ENCODE assay signal across 8 cellular contexts in genomic region chr5:64768358-64769312, GRCh38. TPM values are rescaled to one million over a fixed set of nuclear protein-coding genes. Genes with fewer than 3 reads are reported as not detected.
DNase-seq lines count a peak whose midpoint lies in the region; ATAC-seq and TF ChIP-seq lines count a peak whose summit lies in the region.

Gene CWC27 (plus strand): TSS chr5:64768930. CDS start chr5:64769147, 217 bp downstream.
Gene SREK1IP1 (minus strand): TSS chr5:64768691. CDS start chr5:64768517, 174 bp downstream.

- H3K36me3 ChIP-seq in DND-41 (ENCODE audit: insufficient read depth, low read length) (peaks cover 25% of the 10 kb centered on the region), KMS-11 (ENCODE audit: insufficient read depth) (no peaks in the 10 kb centered on the region), fibroblast of lung (ENCODE audit: control insufficient read depth, insufficient read depth, low read length) (no peaks in the 10 kb centered on the region)
- H3K36me3 ChIP-seq in naive thymus-derived CD4-positive, alpha-beta T cell (ENCODE audit: control insufficient read depth in 2 of 3, insufficient read depth in 3 of 3, low read length in 3 of 3): peaks cover 0 to 11% (median 0%) of the 10 kb centered on the region in 3 experiments

- H3K9me3 Mint-ChIP-seq in activated T-helper 1 cell treated with anti-CD3 and anti-CD28 coated beads, Interleukin-12 subunit alpha, Interleukin-12 subunit beta, Interleukin-2, Interleukin-4 antibody, amounts not matched to agents 30 ng/mL and 10 ng/mL and 1 ng/mL, durations not matched to agents 14 hours and 24 hours and 36 hours: no peaks in the 10 kb centered on the region
- H3K9me3 Mint-ChIP-seq in naive thymus-derived CD4-positive, alpha-beta T cell: no peaks in the 10 kb centered on the region
- H3K9me3 Mint-ChIP-seq in stimulated activated naive B cell treated with anti-CD40 and anti-IgM and Interleukin-4, amounts not matched to agents 10 μg/mL and 1 μg/mL and 100 μg/mL, for 72 hours: no peaks in the 10 kb centered on the region

- peak within 1 kb of the TSS; percentile 98 for H3K4me3 Mint-ChIP-seq in activated T-helper 1 cell treated with anti-CD3 and anti-CD28 coated beads, Interleukin-12 subunit alpha, Interleukin-12 subunit beta, Interleukin-2, Interleukin-4 antibody, amounts not matched to agents 30 ng/mL and 10 ng/mL and 1 ng/mL, durations not matched to agents 14 hours and 24 hours and 36 hours
- H3K4me3 Mint-ChIP-seq in naive thymus-derived CD4-positive, alpha-beta T cell: peak within 1 kb of the TSS; percentile 94 to 100 (median 99)
- peak within 1 kb of the TSS; percentile 98 for H3K4me3 Mint-ChIP-seq in stimulated activated naive B cell treated with anti-CD40 and anti-IgM and Interleukin-4, amounts not matched to agents 10 μg/mL and 1 μg/mL and 100 μg/mL, for 72 hours

- H3K4me3 ChIP-seq in DND-41 (ENCODE audit: low read depth in 1 of 2, low read length in 2 of 2): peak within 1 kb of the TSS; percentile 91 to 93
- no peak within 1 kb of the TSS for H3K4me3 ChIP-seq in KMS-11 (IDR thresholded peaks at IDR 0.05; ENCODE audit: insufficient read depth, low read depth, low read length)
- H3K4me3 ChIP-seq in fibroblast of lung (replicated peaks in 1 of 4; ENCODE audit: control extremely low read depth in 1 of 4, insufficient read depth in 1 of 4, low read depth in 3 of 4, low read length in 4 of 4): peak within 1 kb of the TSS; percentile 87 to 99 (median 91)
- peak within 1 kb of the TSS; percentile 90 for H3K4me3 ChIP-seq in naive thymus-derived CD4-positive, alpha-beta T cell (ENCODE audit: low read length)

- H3K4me1 Mint-ChIP-seq in activated T-helper 1 cell treated with anti-CD3 and anti-CD28 coated beads, Interleukin-12 subunit alpha, Interleukin-12 subunit beta, Interleukin-2, Interleukin-4 antibody, amounts not matched to agents 30 ng/mL and 10 ng/mL and 1 ng/mL, durations not matched to agents 14 hours and 24 hours and 36 hours (ENCODE audit: low read depth): peaks cover 51% of the 10 kb centered on the region
- H3K4me1 Mint-ChIP-seq in naive thymus-derived CD4-positive, alpha-beta T cell: peaks cover 34 to 80% (median 77%) of the 10 kb centered on the region in 7 donors
- peaks cover 31 to 62% of the 10 kb centered on the region in 2 donors for H3K4me1 Mint-ChIP-seq in stimulated activated naive B cell treated with anti-CD40 and anti-IgM and Interleukin-4, amounts not matched to agents 10 μg/mL and 1 μg/mL and 100 μg/mL, for 72 hours

- H3K4me2 ChIP-seq in DND-41 (ENCODE audit: insufficient read depth, low read length): peak within 1 kb of the TSS; percentile 87
- peak within 1 kb of the TSS; percentile 88 for H3K4me2 ChIP-seq in KMS-11
- peak within 1 kb of the TSS; percentile 95 for H3K4me2 ChIP-seq in fibroblast of lung (ENCODE audit: extremely low read depth, insufficient read depth, low read length)

- H3K9me3 ChIP-seq in DND-41 (ENCODE audit: insufficient read depth, low read length, severe bottlenecking) (no peaks in the 10 kb centered on the region), fibroblast of lung (ENCODE audit: control insufficient read depth, insufficient read depth, low read depth, low read length) (no peaks in the 10 kb centered on the region)
- no peaks in the 10 kb centered on the region for H3K9me3 ChIP-seq in naive thymus-derived CD4-positive, alpha-beta T cell (ENCODE audit: control insufficient read depth in 2 of 3, low read length in 3 of 3)

- no peaks in the 10 kb centered on the region for H3K27me3 Mint-ChIP-seq in activated T-helper 1 cell treated with anti-CD3 and anti-CD28 coated beads, Interleukin-12 subunit alpha, Interleukin-12 subunit beta, Interleukin-2, Interleukin-4 antibody, amounts not matched to agents 30 ng/mL and 10 ng/mL and 1 ng/mL, durations not matched to agents 14 hours and 24 hours and 36 hours (ENCODE audit: insufficient read depth)
- no peaks in the 10 kb centered on the region for H3K27me3 Mint-ChIP-seq in naive thymus-derived CD4-positive, alpha-beta T cell
- no peaks in the 10 kb centered on the region for H3K27me3 Mint-ChIP-seq in stimulated activated naive B cell treated with anti-CD40 and anti-IgM and Interleukin-4, amounts not matched to agents 10 μg/mL and 1 μg/mL and 100 μg/mL, for 72 hours

- intact Hi-C loops in activated T-helper 1 cell treated with anti-CD3 and anti-CD28 coated beads, Interleukin-12 subunit alpha, Interleukin-12 subunit beta, Interleukin-2, Interleukin-4 antibody, amounts not matched to agents 30 ng/mL and 10 ng/mL and 1 ng/mL, durations not matched to agents 14 hours and 24 hours and 36 hours (cut with micrococcal nuclease): loop anchor here (1.0 to 10.0 kb wide), 7 partner anchors 133 to 1376 kb away; partner anchors contain the start of genes CENPK, ERBIN, PPWD1 and SREK1
- intact Hi-C loops in naive thymus-derived CD4-positive, alpha-beta T cell (cut with micrococcal nuclease): loop anchor here (1.0 to 5.0 kb wide), 11 partner anchors 16 to 1374 kb away; partner anchors contain the start of genes CENPK (in 2 of the 2), PPWD1 (in 2 of the 2), TRIM23 (in 2 of the 2) and ERBIN (in 1 of the 2)

- peak within 1 kb of the TSS; percentile 96 for H3K27ac Mint-ChIP-seq in activated T-helper 1 cell treated with anti-CD3 and anti-CD28 coated beads, Interleukin-12 subunit alpha, Interleukin-12 subunit beta, Interleukin-2, Interleukin-4 antibody, amounts not matched to agents 30 ng/mL and 10 ng/mL and 1 ng/mL, durations not matched to agents 14 hours and 24 hours and 36 hours
- peak within 1 kb of the TSS; percentile 96 to 100 (median 98) for H3K27ac Mint-ChIP-seq in naive thymus-derived CD4-positive, alpha-beta T cell
- peak within 1 kb of the TSS; percentile 99 for H3K27ac Mint-ChIP-seq in stimulated activated naive B cell treated with anti-CD40 and anti-IgM and Interleukin-4, amounts not matched to agents 10 μg/mL and 1 μg/mL and 100 μg/mL, for 72 hours

- peak within 1 kb of the TSS; percentile 96 for H2AFZ ChIP-seq in DND-41 (ENCODE audit: low read depth, low read length)
- H2AFZ ChIP-seq in KMS-11 (ENCODE audit: low read depth): peak within 1 kb of the TSS; percentile 81
- H2AFZ ChIP-seq in fibroblast of lung (ENCODE audit: low read length): peak within 1 kb of the TSS; percentile 97

- peak; percentile 13 for TF ChIP-seq CTCF in DND-41 (IDR thresholded peaks at IDR 0.05; ENCODE audit: borderline replicate concordance, extremely low read depth, low read length, poor library complexity, severe bottlenecking)
- no peak for TF ChIP-seq CTCF in KMS-11 (conservative IDR thresholded peaks at IDR 0.05; ENCODE audit: low read depth, low read length)
- peak; percentile 16 to 33 for TF ChIP-seq CTCF in fibroblast of lung (conservative IDR thresholded peaks at IDR 0.05 in 1 of 2, IDR thresholded peaks at IDR 0.05 in 1 of 2; ENCODE audit: low read depth in 1 of 2, low read length in 2 of 2)

- H4K20me1 ChIP-seq in DND-41 (ENCODE audit: insufficient read depth, low read length) (peaks cover 9% of the 10 kb centered on the region; the same call in 1 of the 2 replicates), KMS-11 (ENCODE audit: insufficient read depth) (no peaks in the 10 kb centered on the region), fibroblast of lung (ENCODE audit: control insufficient read depth, extremely low read depth, insufficient read depth, low read length) (no peaks in the 10 kb centered on the region)

- H3K9ac ChIP-seq in DND-41 (ENCODE audit: low read depth, low read length): peak within 1 kb of the TSS; percentile 73
- H3K9ac ChIP-seq in KMS-11: peak within 1 kb of the TSS; percentile 88
- peak within 1 kb of the TSS; percentile 86 for H3K9ac ChIP-seq in fibroblast of lung (ENCODE audit: insufficient read depth, low read length)

- H3K27me3 ChIP-seq in DND-41 (ENCODE audit: insufficient read depth, low read length, poor library complexity) (no peaks in the 10 kb centered on the region), KMS-11 (ENCODE audit: insufficient read depth, low read depth) (no peaks in the 10 kb centered on the region), fibroblast of lung (ENCODE audit: control insufficient read depth, insufficient read depth, low read length) (no peaks in the 10 kb centered on the region)
- H3K27me3 ChIP-seq in naive thymus-derived CD4-positive, alpha-beta T cell (ENCODE audit: control insufficient read depth in 2 of 2, insufficient read depth in 2 of 2, low read length in 2 of 2): no peaks in the 10 kb centered on the region

- POLR2A ChIA-PET in naive thymus-derived CD4-positive, alpha-beta T cell (lab: Charles Lee): interaction anchor here (0.5 to 2.0 kb wide), 11 partner anchors 9 to 1392 kb away, joined by 3 to 10 read pairs (median 3); partner anchors contain the start of genes CENPK, PPWD1, SHLD3 and TRAPPC13

- H3K27ac ChIP-seq in DND-41 (ENCODE audit: low read length): peak within 1 kb of the TSS; percentile 97
- H3K27ac ChIP-seq in KMS-11: peak within 1 kb of the TSS; percentile 83
- H3K27ac ChIP-seq in fibroblast of lung (ENCODE audit: insufficient read depth, low read length): peak within 1 kb of the TSS; percentile 97
- peak within 1 kb of the TSS; percentile 88 for H3K27ac ChIP-seq in naive thymus-derived CD4-positive, alpha-beta T cell (ENCODE audit: low read depth, low read length)

- peaks cover 14% of the 10 kb centered on the region for H3K36me3 Mint-ChIP-seq in activated T-helper 1 cell treated with anti-CD3 and anti-CD28 coated beads, Interleukin-12 subunit alpha, Interleukin-12 subunit beta, Interleukin-2, Interleukin-4 antibody, amounts not matched to agents 30 ng/mL and 10 ng/mL and 1 ng/mL, durations not matched to agents 14 hours and 24 hours and 36 hours (ENCODE audit: low read depth)
- peaks cover 4 to 11% (median 5%) of the 10 kb centered on the region in 5 donors for H3K36me3 Mint-ChIP-seq in naive thymus-derived CD4-positive, alpha-beta T cell
- H3K36me3 Mint-ChIP-seq in stimulated activated naive B cell treated with anti-CD40 and anti-IgM and Interleukin-4, amounts not matched to agents 10 μg/mL and 1 μg/mL and 100 μg/mL, for 72 hours: peaks cover 9 to 15% of the 10 kb centered on the region in 2 donors

- CTCF ChIA-PET in naive thymus-derived CD4-positive, alpha-beta T cell (lab: Charles Lee): interaction anchor here (0.6 to 2.0 kb wide), 3 partner anchors 10 to 715 kb away, joined by 3 to 5 read pairs (median 3); no protein-coding TSS in a partner anchor

- H3K4me1 ChIP-seq in DND-41 (ENCODE audit: insufficient read depth, low read length): peaks cover 51% of the 10 kb centered on the region
- H3K4me1 ChIP-seq in KMS-11 (ENCODE audit: low read depth, poor library complexity, severe bottlenecking): peaks cover 29% of the 10 kb centered on the region
- peaks cover 9% of the 10 kb centered on the region for H3K4me1 ChIP-seq in fibroblast of lung (ENCODE audit: control insufficient read depth, extremely low read depth, insufficient read depth, low read length)
- H3K4me1 ChIP-seq in naive thymus-derived CD4-positive, alpha-beta T cell (ENCODE audit: control insufficient read depth in 2 of 2, insufficient read depth in 2 of 2, low read length in 2 of 2): peaks cover 21 to 37% of the 10 kb centered on the region in 2 donors

- DNase-seq in DND-41 (peak; percentile 86), RKO (ENCODE audit: low spot score) (peak; percentile 93), fibroblast of lung (ENCODE audit: low read depth in 2 of 2) (peak; percentile 94 to 95)
- peak; percentile 79 for DNase-seq in activated T-helper 1 cell treated with anti-CD3 and anti-CD28 coated beads, Interleukin-12 subunit alpha, Interleukin-12 subunit beta, Interleukin-2, Interleukin-4 antibody, amounts not matched to agents 30 ng/mL and 10 ng/mL and 1 ng/mL, durations not matched to agents 14 hours and 24 hours and 36 hours (ENCODE audit: low spot score)
- peak; percentile 65 to 88 (median 83) for DNase-seq in naive thymus-derived CD4-positive, alpha-beta T cell
- peak; percentile 81 for DNase-seq in stimulated activated naive B cell treated with anti-CD40 and anti-IgM and Interleukin-4, amounts not matched to agents 10 μg/mL and 1 μg/mL and 100 μg/mL, for 72 hours

- peaks cover 88% of the 10 kb centered on the region for H3K79me2 ChIP-seq in DND-41 (ENCODE audit: insufficient read depth, low read length)
- H3K79me2 ChIP-seq in KMS-11 (ENCODE audit: insufficient read depth, low read depth): peaks cover 45% of the 10 kb centered on the region
- H3K79me2 ChIP-seq in fibroblast of lung (ENCODE audit: control insufficient read depth, insufficient read depth, low read length): peaks cover 54% of the 10 kb centered on the region

- ATAC-seq in DND-41 (ENCODE audit: insufficient read depth, low read depth): peak; percentile 94
- peak; percentile 98 for ATAC-seq in GM21737 (IDR thresholded peaks at IDR 0.05; ENCODE audit: unreplicated experiment)
- ATAC-seq in naive thymus-derived CD4-positive, alpha-beta T cell: peak; percentile 98
- peak; percentile 97 to 98 for ATAC-seq in stimulated activated naive B cell treated with anti-CD40 and anti-IgM and Interleukin-4, amounts not matched to agents 10 μg/mL and 1 μg/mL and 100 μg/mL, for 72 hours (replicated peaks)

RNA-seq across cellular contexts. Expression of gene CWC27, which starts in this region (rescaled TPM):
- 29.1 and 33.5 TPM in 2 replicates for total RNA-seq in activated T-helper 1 cell treated with anti-CD3 and anti-CD28 coated beads, Interleukin-12 subunit alpha, Interleukin-12 subunit beta, Interleukin-2, Interleukin-4 antibody, amounts not matched to agents 30 ng/mL and 10 ng/mL and 1 ng/mL, durations not matched to agents 14 hours and 24 hours and 36 hours
- 16.9 and 17.3 TPM in 2 replicates for total RNA-seq in fibroblast of lung
- 37.2 and 37.5 TPM in 2 replicates for polyA plus RNA-seq in fibroblast of lung
- 29.5 TPM in 2 replicates for polyA plus RNA-seq in fibroblast of lung (2012)
- 9.0 and 11.6 TPM in 2 replicates for polyA minus RNA-seq in fibroblast of lung (ENCODE audit: low replicate concordance)
- total RNA-seq in naive thymus-derived CD4-positive, alpha-beta T cell: 10 to 100 TPM; 17.8 to 27.4 (median 21.0) TPM
- 10 to 100 TPM; 28.4 to 41.8 TPM for polyA plus RNA-seq in naive thymus-derived CD4-positive, alpha-beta T cell

RNA-seq across cellular contexts. Expression of gene SREK1IP1, which starts in this region (rescaled TPM):
- 29.4 and 31.7 TPM in 2 replicates for total RNA-seq in activated T-helper 1 cell treated with anti-CD3 and anti-CD28 coated beads, Interleukin-12 subunit alpha, Interleukin-12 subunit beta, Interleukin-2, Interleukin-4 antibody, amounts not matched to agents 30 ng/mL and 10 ng/mL and 1 ng/mL, durations not matched to agents 14 hours and 24 hours and 36 hours
- 9.5 and 13.5 TPM in 2 replicates for total RNA-seq in fibroblast of lung
- polyA plus RNA-seq in fibroblast of lung: 6.5 and 6.9 TPM in 2 replicates
- 10.0 and 10.1 TPM in 2 replicates for polyA plus RNA-seq in fibroblast of lung (2012)
- polyA minus RNA-seq in fibroblast of lung (ENCODE audit: low replicate concordance): 1.7 and 1.8 TPM in 2 replicates
- 10 to 100 TPM; 11.7 to 29.9 (median 21.7) TPM for total RNA-seq in naive thymus-derived CD4-positive, alpha-beta T cell
- 10 to 100 TPM; 21.1 to 23.6 TPM for polyA plus RNA-seq in naive thymus-derived CD4-positive, alpha-beta T cell
